ENCODE assay signal across 16 cellular contexts in genomic region chr4:187744911-187745310, GRCh38.
DNase-seq lines count a peak whose midpoint lies in the region; ATAC-seq and TF ChIP-seq lines count a peak whose summit lies in the region.
"Had no signal": no experiment of that assay in that cellular context is flagged by ENCODE, and none has a peak within 500 bp of the region (broad histone marks: within the 10 kb centered on the region; RNA-seq: fewer than 3 reads in every experiment).

No MANE protein-coding gene starts in this region.

- no peaks in the 10 kb centered on the region for H3K9me2 ChIP-seq in HCT116 (ENCODE audit: insufficient read depth)

- intact Hi-C loops in HCT116 (cut with micrococcal nuclease), result no loop called here
- intact Hi-C loops in psoas muscle (cut with DNase I), result no loop called here
- intact Hi-C loops in left lung (cut with DNase I), result no loop called here
- intact Hi-C loops in activated naive CD4-positive, alpha-beta T cell treated with anti-CD3 and anti-CD28 coated beads for 36 hours (cut with micrococcal nuclease), result no loop called here

- H3K4me1 ChIP-seq in HCT116 (ENCODE audit: control insufficient read depth in 1 of 2, insufficient read depth in 2 of 2, low read length in 2 of 2), result peaks cover 0 to 9% of the 10 kb centered on the region in 2 experiments; a peak in 2 of 4 replicates
- no peaks in the 10 kb centered on the region for H3K4me1 ChIP-seq in psoas muscle
- H3K4me1 ChIP-seq in left lung, result no peaks in the 10 kb centered on the region
- H3K4me1 ChIP-seq: BLaER1, HAP-1 had no signal

- POLR2A ChIA-PET in HCT116 (lab: Charles Lee), result no interaction called here

- H3K36me3 Mint-ChIP-seq in activated naive CD4-positive, alpha-beta T cell treated with anti-CD3 and anti-CD28 coated beads for 36 hours (ENCODE audit: low read depth), result no peaks in the 10 kb centered on the region
- H3K36me3 Mint-ChIP-seq: CD14-positive monocyte; CD4-positive, alpha-beta memory T cell had no signal

- H3K36me3 ChIP-seq in HCT116 (ENCODE audit: control insufficient read depth in 1 of 2, insufficient read depth in 2 of 2, low read length in 2 of 2) (no peaks in the 10 kb centered on the region), psoas muscle (ENCODE audit: insufficient read depth in 1 of 2, low read depth in 1 of 2) (no peaks in the 10 kb centered on the region), left lung (no peaks in the 10 kb centered on the region)
- H3K36me3 ChIP-seq: BLaER1, HAP-1 had no signal

- 0 out of 4 replicates have a peak, but pooled peaks cover 0 to 5% of the 10 kb centered on the region in 2 experiments for H3K9me3 ChIP-seq in HCT116 (ENCODE audit: control insufficient read depth in 1 of 2, insufficient read depth in 1 of 2, low read depth in 1 of 2, low read length in 2 of 2)
- H3K9me3 ChIP-seq in psoas muscle, result peaks cover 9% of the 10 kb centered on the region
- H3K9me3 ChIP-seq in left lung, result peaks cover 0 to 29% of the 10 kb centered on the region in 2 donors
- H3K9me3 ChIP-seq: HAP-1 had no signal

- H3K27me3 ChIP-seq in HCT116 (ENCODE audit: insufficient read depth, low read length) (no peaks in the 10 kb centered on the region), psoas muscle (ENCODE audit: insufficient read depth in 3 of 3, low read length in 2 of 3) (no peaks in the 10 kb centered on the region), left lung (no peaks in the 10 kb centered on the region)
- H3K27me3 ChIP-seq: BLaER1 had no signal

- H3K4me2 ChIP-seq in HCT116 (ENCODE audit: low read length), result peak overlapping the region; percentile 53
- H3K4me2 ChIP-seq: BLaER1 had no signal

- no peak overlapping the region for H3K4me3 Mint-ChIP-seq in activated naive CD4-positive, alpha-beta T cell treated with anti-CD3 and anti-CD28 coated beads for 36 hours
- H3K4me3 Mint-ChIP-seq: CD14-positive monocyte; CD4-positive, alpha-beta memory T cell had no signal

- H3K9me3 Mint-ChIP-seq in activated naive CD4-positive, alpha-beta T cell treated with anti-CD3 and anti-CD28 coated beads for 36 hours, result peaks cover 35% of the 10 kb centered on the region

- TF ChIP-seq POLR2A in HCT116 (IDR thresholded peaks at IDR 0.05; ENCODE audit: borderline replicate concordance, extremely low read depth, insufficient read depth, insufficient read length), result no peak

- H2AFZ ChIP-seq in HCT116 (ENCODE audit: low read depth, low read length, poor library complexity, severe bottlenecking), result peak overlapping the region; percentile 75

- H3K9ac ChIP-seq in HCT116 (ENCODE audit: low read length), result no peak overlapping the region
- H3K9ac ChIP-seq: BLaER1 had no signal

- ATAC-seq in HCT116 (peak; percentile 67), GM18520 (IDR thresholded peaks at IDR 0.05; ENCODE audit: unreplicated experiment) (no peak), psoas muscle (no peak), left lung (no peak)
- ATAC-seq: K562 had no signal

- peak; percentile 52 for DNase-seq in DMS53 (lab: John Stamatoyannopoulos, UW)
- peak; percentile 37 for DNase-seq in HCT116 (ENCODE audit: low read depth, low spot score)
- DNase-seq in M059J (ENCODE audit: low read depth), result peak; percentile 12
- DNase-seq in psoas muscle, result no peak
- no peak for DNase-seq in left lung
- no peak for DNase-seq in activated naive CD4-positive, alpha-beta T cell treated with anti-CD3 and anti-CD28 coated beads for 36 hours
- DNase-seq: 8988T; CD4-positive, alpha-beta memory T cell; GDM1; GOT3; IMR-90 had no signal

- no peak overlapping the region for H3K4me3 ChIP-seq in HCT116 (replicated peaks in 1 of 2; ENCODE audit: low read depth in 1 of 2, low read length in 2 of 2)
- H3K4me3 ChIP-seq in psoas muscle, result no peak overlapping the region
- H3K4me3 ChIP-seq in left lung, result no peak overlapping the region
- H3K4me3 ChIP-seq: BLaER1, HAP-1, K562 had no signal

- 84 to 97% (median 95%) methylated on average over 10 of the region's 10 CpGs for WGBS in psoas muscle, 3 donors

- no peak overlapping the region for H3K27ac Mint-ChIP-seq in activated naive CD4-positive, alpha-beta T cell treated with anti-CD3 and anti-CD28 coated beads for 36 hours
- H3K27ac Mint-ChIP-seq: CD14-positive monocyte; CD4-positive, alpha-beta memory T cell had no signal

- no peak overlapping the region for H3K27ac ChIP-seq in HCT116 (ENCODE audit: low read depth, low read length)
- H3K27ac ChIP-seq in psoas muscle, result no peak overlapping the region
- no peak overlapping the region for H3K27ac ChIP-seq in left lung
- H3K27ac ChIP-seq: BLaER1 had no signal

- no TSS peak for BruUV-seq in HCT116 (replicated peaks; lab: Mats Ljungman, UMichigan)

- CTCF ChIA-PET in HCT116 (lab: Charles Lee), result no interaction called here
- CTCF ChIA-PET in activated naive CD4-positive, alpha-beta T cell treated with anti-CD3 and anti-CD28 coated beads for 36 hours (lab: Charles Lee), result no interaction called here

- RAD21 ChIA-PET in HCT116 (lab: Charles Lee; ENCODE audit: low non-redundant PET in 1 of 2, low total read pairs in 2 of 2, uncharacterized antibody in 2 of 2, unreplicated experiment in 2 of 2), result no interaction called here

- TF ChIP-seq RAD21 in HCT116 (IDR thresholded peaks at IDR 0.05; ENCODE audit: low read depth), result no peak

- H3K27me3 Mint-ChIP-seq in activated naive CD4-positive, alpha-beta T cell treated with anti-CD3 and anti-CD28 coated beads for 36 hours (ENCODE audit: low read depth), result no peaks in the 10 kb centered on the region
- H3K27me3 Mint-ChIP-seq: CD4-positive, alpha-beta memory T cell had no signal

- TF ChIP-seq CTCF in HCT116 (IDR thresholded peaks at IDR 0.05 in 2 of 3, conservative IDR thresholded peaks at IDR 0.05 in 1 of 3; ENCODE audit: borderline replicate concordance in 1 of 3, insufficient read depth in 1 of 3, low read depth in 2 of 3, low read length in 2 of 3) (no peak), psoas muscle (IDR thresholded peaks at IDR 0.05) (no peak), left lung (IDR thresholded peaks at IDR 0.05) (no peak)

- H3K79me2 ChIP-seq in HCT116 (ENCODE audit: insufficient read depth, low read length), result no peaks in the 10 kb centered on the region

- no peaks in the 10 kb centered on the region for H3K4me1 Mint-ChIP-seq in activated naive CD4-positive, alpha-beta T cell treated with anti-CD3 and anti-CD28 coated beads for 36 hours (ENCODE audit: low read depth)
- H3K4me1 Mint-ChIP-seq: CD14-positive monocyte; CD4-positive, alpha-beta memory T cell had no signal

- no peaks in the 10 kb centered on the region for H4K20me1 ChIP-seq in HCT116 (ENCODE audit: insufficient read depth)
- H4K20me1 ChIP-seq: BLaER1 had no signal

TF ChIP-seq in HCT116, 20 proteins besides CTCF, POLR2A, EP300 and RAD21:
- TF ChIP-seq TCF7L2 (IDR thresholded peaks at IDR 0.05; ENCODE audit: borderline replicate concordance, extremely low read depth, insufficient read depth, insufficient read length), result peak; percentile 25
- no peak for TF ChIP-seq MAX (IDR thresholded peaks at IDR 0.05)
- peak; percentile 58; the same call in 1 of the 2 replicates for TF ChIP-seq FOSL1 (IDR thresholded peaks at IDR 0.05; ENCODE audit: low read depth)
- TF ChIP-seq JUND (IDR thresholded peaks at IDR 0.05), result peak; percentile 55
- TF ChIP-seq POLR2AphosphoS5 (IDR thresholded peaks at IDR 0.05; ENCODE audit: low read depth, low read length), result no peak
- TF ChIP-seq CEBPB (IDR thresholded peaks at IDR 0.05; ENCODE audit: low read depth), result no peak
- 0 out of 2 replicates have a peak, but pooled peaks have one; percentile 22 for TF ChIP-seq CBX3 (IDR thresholded peaks at IDR 0.05; ENCODE audit: low read depth)
- TF ChIP-seq SP1 (IDR thresholded peaks at IDR 0.05; ENCODE audit: low read depth), result peak; percentile 56
- TF ChIP-seq SRF (IDR thresholded peaks at IDR 0.05; ENCODE audit: low read depth), result no peak
- no peak for TF ChIP-seq ZBTB33 (IDR thresholded peaks at IDR 0.05; ENCODE audit: extremely low read depth, insufficient replicate concordance, low read length)

Comparison
In these comparisons a context has a peak if more than half of its experiments do, and no peak if none do; other contexts are left out.
1. DNase-seq: peak in DMS53 (single experiment), HCT116 (single experiment) and M059J (single experiment); none in psoas muscle (0 of 2), left lung (0 of 2) and activated naive CD4-positive, alpha-beta T cell treated with anti-CD3 and anti-CD28 coated beads for 36 hours (single experiment).